In genomic region chrX:43676960-43677582, GRCh38 we compare ENCODE assay signal across 11 cellular contexts. TPM values are rescaled to one million over a fixed set of nuclear protein-coding genes. Genes with fewer than 3 reads are reported as not detected.
DNase-seq lines count a peak whose midpoint lies in the region; ATAC-seq and TF ChIP-seq lines count a peak whose summit lies in the region.
"Had no signal": no experiment of that assay in that cellular context is flagged by ENCODE, and none has a peak within 500 bp of the region (broad histone marks: within the 10 kb centered on the region; RNA-seq: fewer than 3 reads in every experiment).

No MANE protein-coding gene starts in this region.

- H3K27me3 Mint-ChIP-seq in T-helper 2 cell treated with Interferon-gamma antibody and Interleukin-4, amounts not matched to agents 5 μg/mL and 100 μg/mL, for 36 hours (ENCODE audit: low read depth) = no peaks in the 10 kb centered on the region
- H3K27me3 Mint-ChIP-seq in progenitor cell of endocrine pancreas = no peaks in the 10 kb centered on the region

- TF ChIP-seq CTCF in progenitor cell of endocrine pancreas (IDR thresholded peaks at IDR 0.05; ENCODE audit: unreplicated experiment) = no peak

- H3K9me3 Mint-ChIP-seq in T-helper 2 cell treated with Interferon-gamma antibody and Interleukin-4, amounts not matched to agents 5 μg/mL and 100 μg/mL, for 36 hours = no peaks in the 10 kb centered on the region
- peaks cover 15% of the 10 kb centered on the region for H3K9me3 Mint-ChIP-seq in progenitor cell of endocrine pancreas (ENCODE audit: low read depth)

- H3K4me3 Mint-ChIP-seq in T-helper 2 cell treated with Interferon-gamma antibody and Interleukin-4, amounts not matched to agents 5 μg/mL and 100 μg/mL, for 36 hours = no peak overlapping the region
- H3K4me3 Mint-ChIP-seq in progenitor cell of endocrine pancreas (ENCODE audit: low read depth) = no peak overlapping the region

- no peaks in the 10 kb centered on the region for H3K36me3 Mint-ChIP-seq in T-helper 2 cell treated with Interferon-gamma antibody and Interleukin-4, amounts not matched to agents 5 μg/mL and 100 μg/mL, for 36 hours (ENCODE audit: low read depth)
- H3K36me3 Mint-ChIP-seq in progenitor cell of endocrine pancreas (ENCODE audit: insufficient read depth) = peaks cover 6% of the 10 kb centered on the region

- ATAC-seq in HG03457 (IDR thresholded peaks at IDR 0.05; ENCODE audit: unreplicated experiment) = no peak
- ATAC-seq in HG02973 (IDR thresholded peaks at IDR 0.05; ENCODE audit: unreplicated experiment) = no peak

- peak; percentile 26 for DNase-seq in NCI-H1105 treated with DMSO at 0.1 percent for 48 hours (lab: John Stamatoyannopoulos, UW)
- no peak for DNase-seq in NCI-H1105 (lab: John Stamatoyannopoulos, UW)
- no peak for DNase-seq in T-helper 2 cell treated with Interferon-gamma antibody and Interleukin-4, amounts not matched to agents 5 μg/mL and 100 μg/mL, for 36 hours (ENCODE audit: low spot score)
- peak; percentile 31 for DNase-seq in glomerular visceral epithelial cell (ENCODE audit: extremely low spot score)
- DNase-seq in progenitor cell of endocrine pancreas (ENCODE audit: low spot score, unreplicated experiment) = no peak
- DNase-seq in SKM-1 (lab: John Stamatoyannopoulos, UW; ENCODE audit: unreplicated experiment) = no peak
- DNase-seq: activated CD4-positive, alpha-beta T cell treated with anti-CD3 and anti-CD28 coated beads, Interleukin-2, amount 50 U/mL, for 4 hours; activated naive CD4-positive, alpha-beta T cell treated with Interleukin-2 at 50 U/mL for 16 hours; testis had no signal

- peak overlapping the region; percentile 50 for H3K27ac Mint-ChIP-seq in T-helper 2 cell treated with Interferon-gamma antibody and Interleukin-4, amounts not matched to agents 5 μg/mL and 100 μg/mL, for 36 hours
- H3K27ac Mint-ChIP-seq in progenitor cell of endocrine pancreas = peak overlapping the region; percentile 70

- H3K4me1 Mint-ChIP-seq in T-helper 2 cell treated with Interferon-gamma antibody and Interleukin-4, amounts not matched to agents 5 μg/mL and 100 μg/mL, for 36 hours (ENCODE audit: low read depth) = peaks cover 14% of the 10 kb centered on the region
- H3K4me1 Mint-ChIP-seq in progenitor cell of endocrine pancreas (ENCODE audit: low read depth) = peaks cover 23% of the 10 kb centered on the region

RNA-seq across cellular contexts. Expression of gene MAOA, which starts 21.0 kb away (rescaled TPM):
- total RNA-seq in progenitor cell of endocrine pancreas = 12.0 and 12.5 TPM in 2 replicates

Comparison
In these comparisons a context has a peak if more than half of its experiments do, and no peak if none do; other contexts are left out.
1. DNase-seq: peak in NCI-H1105 treated with DMSO at 0.1 percent for 48 hours (single experiment) and glomerular visceral epithelial cell (single experiment); none in NCI-H1105 (single experiment), T-helper 2 cell treated with Interferon-gamma antibody and Interleukin-4, amounts not matched to agents 5 μg/mL and 100 μg/mL, for 36 hours (single experiment), progenitor cell of endocrine pancreas (single experiment) and SKM-1 (single experiment).